In the genomic region with DNA sequence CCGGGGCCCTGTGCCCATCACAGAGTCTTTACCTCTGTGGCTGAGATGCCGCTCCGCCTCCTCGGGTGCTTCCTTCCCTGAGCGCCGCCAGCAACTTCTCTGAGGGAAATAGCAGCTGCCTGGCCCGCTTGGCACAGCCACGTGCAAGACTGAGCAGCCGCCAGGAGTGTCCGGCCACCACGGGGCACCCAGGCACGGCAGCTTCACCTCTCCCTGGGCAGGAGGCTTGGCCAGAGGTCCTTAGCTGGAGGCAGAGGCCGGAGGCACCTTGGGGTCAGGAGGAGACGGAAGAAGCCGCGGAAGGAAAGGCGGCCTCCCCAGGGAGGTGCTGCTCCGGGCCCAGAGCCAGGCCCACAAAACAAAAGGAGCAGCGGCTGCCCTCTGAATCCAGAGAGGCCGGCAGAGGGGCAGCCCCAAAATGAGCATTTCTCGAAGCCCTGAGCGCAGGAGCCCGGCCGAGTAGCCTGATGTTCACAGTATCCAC, we compare ENCODE assay signal across 13 cellular contexts. TPM values are rescaled to one million over a fixed set of nuclear protein-coding genes. Genes with fewer than 3 reads are reported as not detected.
DNase-seq lines count a peak whose midpoint lies in the region; ATAC-seq, FAIRE-seq and TF ChIP-seq lines count a peak whose summit lies in the region.
"Had no signal": no experiment of that assay in that cellular context is flagged by ENCODE, and none has a peak within 500 bp of the region (broad histone marks: within the 10 kb centered on the region; RNA-seq: fewer than 3 reads in every experiment).

No MANE protein-coding gene starts in this region.

- H3K14ac ChIP-seq in neuronal stem cell (ENCODE audit: low read length), result no peak overlapping the region

- peak overlapping the region; percentile 56 for H2BK120ac ChIP-seq in neuronal stem cell (ENCODE audit: low read depth, low read length)

- H3K27ac Mint-ChIP-seq in MCF 10A (ENCODE audit: low read depth, unreplicated experiment) (no peak overlapping the region), HFFc6 (no peak overlapping the region)

- H2BK15ac ChIP-seq in neuronal stem cell (ENCODE audit: low read length), result peak overlapping the region; percentile 75

- peak overlapping the region; percentile 19 for H3K23ac ChIP-seq in neuronal stem cell (ENCODE audit: low read depth, low read length, poor library complexity)

- H3K4me3 Mint-ChIP-seq in MCF 10A (ENCODE audit: unreplicated experiment), result no peak overlapping the region
- H3K4me3 Mint-ChIP-seq in HFFc6, result no peak overlapping the region

- H3K4me1 ChIP-seq in breast epithelium, result no peaks in the 10 kb centered on the region
- peaks cover 0 to 84% (median 24%) of the 10 kb centered on the region in 3 donors for H3K4me1 ChIP-seq in gastroesophageal sphincter
- peaks cover 3 to 13% of the 10 kb centered on the region in 2 donors for H3K4me1 ChIP-seq in neuronal stem cell (ENCODE audit: control insufficient read depth in 2 of 2, insufficient read depth in 1 of 2, low read depth in 1 of 2, low read length in 2 of 2)
- peaks cover 0 to 13% of the 10 kb centered on the region in 2 donors for H3K4me1 ChIP-seq in kidney (ENCODE audit: control insufficient read depth in 1 of 2, insufficient read depth in 1 of 2, low read depth in 1 of 2, low read length in 2 of 2)

- peak overlapping the region; percentile 66 for H2AK5ac ChIP-seq in neuronal stem cell (ENCODE audit: low read depth, low read length)

- no peaks in the 10 kb centered on the region for H3K27me3 ChIP-seq in breast epithelium
- H3K27me3 ChIP-seq in gastroesophageal sphincter, result no peaks in the 10 kb centered on the region
- H3K27me3 ChIP-seq in neuronal stem cell (ENCODE audit: control insufficient read depth in 3 of 3, insufficient read depth in 3 of 3, low read depth in 1 of 3, low read length in 3 of 3), result peaks cover 0 to 65% (median 11%) of the 10 kb centered on the region in 3 experiments

- H2BK12ac ChIP-seq in neuronal stem cell (ENCODE audit: low read length), result no peak overlapping the region

- peak overlapping the region; percentile 11 for H2BK5ac ChIP-seq in neuronal stem cell (ENCODE audit: low read length)

- H2AFZ ChIP-seq in neuronal stem cell (ENCODE audit: low read length), result peak overlapping the region; percentile 57

- no peak for TF ChIP-seq EP300 in gastroesophageal sphincter (IDR thresholded peaks at IDR 0.05)

- H3K9me3 Mint-ChIP-seq in MCF 10A (ENCODE audit: unreplicated experiment) (no peaks in the 10 kb centered on the region), HFFc6 (no peaks in the 10 kb centered on the region)

- H3K36me3 ChIP-seq in breast epithelium, result no peaks in the 10 kb centered on the region
- H3K36me3 ChIP-seq in gastroesophageal sphincter, result no peaks in the 10 kb centered on the region
- H3K36me3 ChIP-seq in neuronal stem cell (replicated peaks in 1 of 2; ENCODE audit: control insufficient read depth in 2 of 2, insufficient read depth in 2 of 2, low read length in 2 of 2), result no peaks in the 10 kb centered on the region
- H3K36me3 ChIP-seq in kidney (ENCODE audit: control insufficient read depth in 1 of 2, insufficient read depth in 2 of 2, low read length in 2 of 2), result no peaks in the 10 kb centered on the region

- intact Hi-C loops in breast epithelium (cut with DNase I; ENCODE audit: low total_unique reads), result no loop called here
- intact Hi-C loops in MCF 10A (cut with micrococcal nuclease), result no loop called here
- intact Hi-C loops in kidney (cut with DNase I), result no loop called here

- TF ChIP-seq CTCF in breast epithelium (IDR thresholded peaks at IDR 0.05), result no peak
- TF ChIP-seq CTCF in MCF 10A (IDR thresholded peaks at IDR 0.05; ENCODE audit: unreplicated experiment), result no peak
- TF ChIP-seq CTCF in gastroesophageal sphincter (IDR thresholded peaks at IDR 0.05), result peak in 1 of 4 experiments; percentile 11
- TF ChIP-seq CTCF in kidney (IDR thresholded peaks at IDR 0.05; ENCODE audit: borderline replicate concordance, extremely low read depth, insufficient read depth), result no peak
- no peak for TF ChIP-seq CTCF in HFFc6 (IDR thresholded peaks at IDR 0.05)

- no peak for TF ChIP-seq POLR2A in breast epithelium (IDR thresholded peaks at IDR 0.05)
- no peak for TF ChIP-seq POLR2A in gastroesophageal sphincter (IDR thresholded peaks at IDR 0.05)

- H3K79me1 ChIP-seq in neuronal stem cell (ENCODE audit: low read depth, low read length), result peaks cover 2% of the 10 kb centered on the region

- CTCF ChIA-PET in MCF 10A (lab: Yijun Ruan, JAX), result no interaction called here

- H3K36me3 Mint-ChIP-seq in MCF 10A (ENCODE audit: insufficient read depth, unreplicated experiment) (no peaks in the 10 kb centered on the region), HFFc6 (ENCODE audit: low read depth) (no peaks in the 10 kb centered on the region)

- peak overlapping the region; percentile 22 to 54 (median 38) for H3K4me3 ChIP-seq in breast epithelium
- peak overlapping the region; percentile 12 to 41 for H3K4me3 ChIP-seq in gastroesophageal sphincter
- H3K4me3 ChIP-seq in neuronal stem cell (ENCODE audit: low read length in 2 of 2), result no peak overlapping the region
- H3K4me3 ChIP-seq in kidney (ENCODE audit: low read length in 2 of 2), result peak overlapping the region in 1 of 2 donors; percentile 25

- no peak overlapping the region for H4K91ac ChIP-seq in neuronal stem cell (ENCODE audit: low read depth, low read length, poor library complexity)

- H3K27ac ChIP-seq in breast epithelium (peak overlapping the region in 1 of 2 donors; percentile 32), gastroesophageal sphincter (peak overlapping the region; percentile 14 to 80 (median 68)), neuronal stem cell (replicated peaks; ENCODE audit: low read length) (no peak overlapping the region), kidney (ENCODE audit: low read depth in 2 of 2, low read length in 2 of 2) (no peak overlapping the region)

- DNase-seq in breast epithelium (ENCODE audit: low spot score in 2 of 2) (peak in 1 of 2 donors; percentile 50), MCF 10A (ENCODE audit: unreplicated experiment) (no peak), neuronal stem cell (ENCODE audit: low spot score) (no peak), NCI-H526 (lab: John Stamatoyannopoulos, UW) (no peak), kidney (no peak), HFFc6 (no peak)
- DNase-seq: activated T-cell treated with anti-CD3 and anti-CD28 coated beads, Interleukin-2, amount 50 U/mL, for 1 hour; stimulated activated CD4-positive, alpha-beta T cell treated with anti-CD3 and anti-CD28 coated beads, Interleukin-15, amount 100 ng/mL, for 24 hours; stimulated activated naive CD8-positive, alpha-beta T cell treated with anti-CD3 and anti-CD28 coated beads, Interleukin-15, Interleukin-2, amounts not matched to agents 100 U/mL and 50 U/mL, for 24 hours had no signal

- H3K18ac ChIP-seq in neuronal stem cell (ENCODE audit: low read length), result peak overlapping the region; percentile 84

- WGBS in gastroesophageal sphincter (ENCODE audit: low coverage in 1 of 2), 2 donors, result 22 to 30% methylated on average over 2 to 3 of the region's 24 CpGs
- no CpG with 5 or more reads among the region's 24 CpGs for WGBS in neuronal stem cell (ENCODE audit: extremely low coverage in 2 of 2, insufficient read length in 2 of 2, insufficient replicate concordance in 1 of 2), 2 donors

- no peak for FAIRE-seq in kidney (lab: Jason Lieb, UNC)

- POLR2A ChIA-PET in MCF 10A (lab: Yijun Ruan, JAX), result interaction anchor here (1.5 kb wide), 1 partner anchor 11 kb away, joined by 3 read pairs; no protein-coding TSS in a partner anchor

- ATAC-seq in gastroesophageal sphincter, result peak; percentile 61
- no peak for ATAC-seq in HG03457 (IDR thresholded peaks at IDR 0.05; ENCODE audit: unreplicated experiment)
- ATAC-seq: stimulated activated naive CD8-positive, alpha-beta T cell treated with anti-CD3 and anti-CD28 coated beads, Interleukin-15, Interleukin-2, amounts not matched to agents 100 U/mL and 50 U/mL, for 24 hours had no signal

- peak overlapping the region; percentile 35 for H3K9ac ChIP-seq in neuronal stem cell (ENCODE audit: low read depth, low read length, poor library complexity)
- H3K9ac ChIP-seq in kidney (ENCODE audit: low read length in 2 of 2), result no peak overlapping the region

- H3K4me1 Mint-ChIP-seq in MCF 10A (ENCODE audit: insufficient read depth, unreplicated experiment) (no peaks in the 10 kb centered on the region), HFFc6 (ENCODE audit: low read depth) (peaks cover 25% of the 10 kb centered on the region)

- BruUV-seq in MCF 10A (replicated peaks; lab: Mats Ljungman, UMichigan), result no TSS peak

- H3K27me3 Mint-ChIP-seq in MCF 10A (ENCODE audit: insufficient read depth, unreplicated experiment) (peaks cover 25% of the 10 kb centered on the region), HFFc6 (ENCODE audit: insufficient read depth) (peaks cover 19% of the 10 kb centered on the region)

- no peak overlapping the region for H4K8ac ChIP-seq in neuronal stem cell (ENCODE audit: low read depth, low read length)

- H3K9me3 ChIP-seq in breast epithelium (no peaks in the 10 kb centered on the region), gastroesophageal sphincter (no peaks in the 10 kb centered on the region), neuronal stem cell (replicated peaks in 1 of 2; ENCODE audit: control insufficient read depth in 2 of 2, insufficient read depth in 1 of 2, low read depth in 1 of 2, low read length in 2 of 2) (no peaks in the 10 kb centered on the region), kidney (ENCODE audit: control insufficient read depth in 1 of 2, low read length in 2 of 2) (no peaks in the 10 kb centered on the region)

- no peak overlapping the region for H3K4me2 ChIP-seq in neuronal stem cell (ENCODE audit: insufficient read depth, low read length, poor library complexity, severe bottlenecking)

- H3K4ac ChIP-seq in neuronal stem cell (ENCODE audit: low read length), result no peak overlapping the region

RNA-seq across cellular contexts. Expression of a gene that starts 6.0 kb away (rescaled TPM):
- total RNA-seq in breast epithelium, result 10 to 100 TPM in 2 of 3 donors, 1 to 10 TPM in 1; 9.5 to 27.9 (median 19.4) TPM
- total RNA-seq in MCF 10A (2022), result not detected in 2 replicates
- total RNA-seq in gastroesophageal sphincter, result 100 to 1,000 TPM in 3 of 4 donors, 10 to 100 TPM in 1; 81.4 to 275 (median 124) TPM
- 2.1 TPM for polyA plus RNA-seq in neuronal stem cell (2013, experiment 1 of 2)
- 1.6 TPM for polyA plus RNA-seq in neuronal stem cell (2013, experiment 2 of 2)
- 101 TPM for total RNA-seq in kidney
- polyA plus RNA-seq in kidney (ENCODE audit: insufficient read depth, low read depth, low replicate concordance), result 107 TPM
- total RNA-seq in HFFc6 (2021; fragmentation: NEBNext Ultra II Directional; extraction: Animal tissue kit (Norgen Biotek cat#: 25700)), result 10 to 100 TPM; 47.8 to 65.0 (median 59.1) TPM

RNA-seq across cellular contexts. Expression of a gene that starts 20.0 kb away (rescaled TPM):
- total RNA-seq in breast epithelium, result 10 to 100 TPM in 2 of 3 donors, 1 to 10 TPM in 1; 9.8 to 12.3 (median 10.9) TPM
- total RNA-seq in MCF 10A (2022), result 3.6 and 4.1 TPM in 2 replicates
- 10 to 100 TPM in 2 of 4 donors, 1 to 10 TPM in 2; 7.2 to 15.2 (median 10.3) TPM for total RNA-seq in gastroesophageal sphincter
- 20.6 TPM for polyA plus RNA-seq in neuronal stem cell (2013, experiment 1 of 2)
- polyA plus RNA-seq in neuronal stem cell (2013, experiment 2 of 2), result 22.3 TPM
- 9.3 TPM for total RNA-seq in kidney
- polyA plus RNA-seq in kidney (ENCODE audit: insufficient read depth, low read depth, low replicate concordance), result 5.1 TPM
- total RNA-seq in HFFc6 (2021; fragmentation: NEBNext Ultra II Directional; extraction: Animal tissue kit (Norgen Biotek cat#: 25700)), result 1 to 10 TPM; 2.5 to 3.2 (median 3.0) TPM

RNA-seq across cellular contexts. Expression of a gene that starts 35.4 kb away (rescaled TPM):
- not detected for total RNA-seq in breast epithelium
- total RNA-seq in MCF 10A (2022), result not detected in 2 replicates
- under 1 TPM in 1 of 4 donors, not detected in 3; 0.35 TPM for total RNA-seq in gastroesophageal sphincter
- polyA plus RNA-seq in neuronal stem cell (2013, experiment 1 of 2), result 0.06 TPM
- polyA plus RNA-seq in neuronal stem cell (2013, experiment 2 of 2), result 0.04 TPM
- 0.50 TPM for total RNA-seq in kidney
- polyA plus RNA-seq in kidney (ENCODE audit: insufficient read depth, low read depth, low replicate concordance), result 0.39 TPM
- not detected for total RNA-seq in HFFc6 (2021; fragmentation: NEBNext Ultra II Directional; extraction: Animal tissue kit (Norgen Biotek cat#: 25700))
- total RNA-seq: glomerular endothelial cell, mononuclear cell had no signal

Comparison
In these comparisons a context has a peak if more than half of its experiments do, and no peak if none do; other contexts are left out.
1. RNA of a gene that starts 6.0 kb away (total RNA-seq): 81.4 to 275 TPM in gastroesophageal sphincter, 101 TPM in kidney (single experiment), 47.8 to 65.0 TPM in HFFc6 and 9.5 to 27.9 TPM in breast epithelium; not detected in MCF 10A; every median in the first group is over 10 times any median in the second.
2. H3K27ac ChIP-seq: peak in gastroesophageal sphincter (4 of 4); none in neuronal stem cell (single experiment) and kidney (0 of 2).
3. H3K4me3 ChIP-seq: peak in breast epithelium (3 of 3) and gastroesophageal sphincter (2 of 2); none in neuronal stem cell (0 of 2).